In genomic region chr1:2268285-2269056, GRCh38 we compare ENCODE assay signal across 22 cellular contexts. TPM values are rescaled to one million over a fixed set of nuclear protein-coding genes. Genes with fewer than 3 reads are reported as not detected.
DNase-seq lines count a peak whose midpoint lies in the region; ATAC-seq and TF ChIP-seq lines count a peak whose summit lies in the region.
"Had no signal": no experiment of that assay in that cellular context is flagged by ENCODE, and none has a peak within 500 bp of the region (broad histone marks: within the 10 kb centered on the region; RNA-seq: fewer than 3 reads in every experiment).

No MANE protein-coding gene starts in this region.

- H3K4me1 Mint-ChIP-seq in activated CD4-positive, alpha-beta memory T cell treated with anti-CD3 and anti-CD28 coated beads for 36 hours (ENCODE audit: low read depth) = peaks cover 46% of the 10 kb centered on the region
- H3K4me1 Mint-ChIP-seq in activated CD4-positive, alpha-beta memory T cell treated with anti-CD3 and anti-CD28 coated beads, Interleukin-2, amount 10 ng/mL, durations not matched to agents 7 days and 5 days = peaks cover 16% of the 10 kb centered on the region
- H3K4me1 Mint-ChIP-seq in T-helper 17 cell = peaks cover 48% of the 10 kb centered on the region

- no peak overlapping the region for H4K8ac ChIP-seq in neuronal stem cell (ENCODE audit: low read depth, low read length)

- H2BK5ac ChIP-seq in neuronal stem cell (ENCODE audit: low read length) = peak overlapping the region; percentile 17

- no peak for TF ChIP-seq POLR2A in gastroesophageal sphincter (IDR thresholded peaks at IDR 0.05)

- peak overlapping the region; percentile 74 for H3K9ac ChIP-seq in neuronal stem cell (ENCODE audit: low read depth, low read length, poor library complexity)

- TF ChIP-seq EP300 in gastroesophageal sphincter (IDR thresholded peaks at IDR 0.05) = no peak

- peak overlapping the region; percentile 62 for H3K27ac Mint-ChIP-seq in activated CD4-positive, alpha-beta memory T cell treated with anti-CD3 and anti-CD28 coated beads for 36 hours
- no peak overlapping the region for H3K27ac Mint-ChIP-seq in activated CD4-positive, alpha-beta memory T cell treated with anti-CD3 and anti-CD28 coated beads, Interleukin-2, amount 10 ng/mL, durations not matched to agents 7 days and 5 days
- H3K27ac Mint-ChIP-seq in T-helper 17 cell = peak overlapping the region; percentile 53

- intact Hi-C loops in activated CD4-positive, alpha-beta memory T cell treated with anti-CD3 and anti-CD28 coated beads for 36 hours (cut with micrococcal nuclease) = no loop called here

- H3K23ac ChIP-seq in neuronal stem cell (ENCODE audit: low read depth, low read length, poor library complexity) = no peak overlapping the region

- peaks cover 37% of the 10 kb centered on the region for H3K79me1 ChIP-seq in neuronal stem cell (ENCODE audit: low read depth, low read length)

- peaks cover 2% of the 10 kb centered on the region for H3K36me3 Mint-ChIP-seq in activated CD4-positive, alpha-beta memory T cell treated with anti-CD3 and anti-CD28 coated beads for 36 hours
- H3K36me3 Mint-ChIP-seq in activated CD4-positive, alpha-beta memory T cell treated with anti-CD3 and anti-CD28 coated beads, Interleukin-2, amount 10 ng/mL, durations not matched to agents 7 days and 5 days (ENCODE audit: low read depth) = peaks cover 14% of the 10 kb centered on the region
- H3K36me3 Mint-ChIP-seq in T-helper 17 cell (ENCODE audit: low read depth) = peaks cover 3% of the 10 kb centered on the region
- H3K36me3 Mint-ChIP-seq: naive B cell had no signal

- no peaks in the 10 kb centered on the region for H3K36me3 ChIP-seq in gastroesophageal sphincter
- H3K36me3 ChIP-seq in neuronal stem cell (replicated peaks in 1 of 2; ENCODE audit: control insufficient read depth in 2 of 2, insufficient read depth in 2 of 2, low read length in 2 of 2) = peaks cover 1 to 2% of the 10 kb centered on the region in 2 donors
- H3K36me3 ChIP-seq: lower lobe of right lung, prostate gland had no signal

- peak overlapping the region; percentile 41 for H2BK120ac ChIP-seq in neuronal stem cell (ENCODE audit: low read depth, low read length)

- H3K4me3 Mint-ChIP-seq in activated CD4-positive, alpha-beta memory T cell treated with anti-CD3 and anti-CD28 coated beads for 36 hours = no peak overlapping the region
- H3K4me3 Mint-ChIP-seq in activated CD4-positive, alpha-beta memory T cell treated with anti-CD3 and anti-CD28 coated beads, Interleukin-2, amount 10 ng/mL, durations not matched to agents 7 days and 5 days = no peak overlapping the region
- H3K4me3 Mint-ChIP-seq in T-helper 17 cell = peak overlapping the region; percentile 56

- H3K27me3 ChIP-seq in gastroesophageal sphincter (no peaks in the 10 kb centered on the region), neuronal stem cell (ENCODE audit: control insufficient read depth in 3 of 3, insufficient read depth in 3 of 3, low read depth in 1 of 3, low read length in 3 of 3) (no peaks in the 10 kb centered on the region)
- H3K27me3 ChIP-seq: testis had no signal

- H2AFZ ChIP-seq in neuronal stem cell (ENCODE audit: low read length) = no peak overlapping the region

- peak overlapping the region; percentile 86 for H3K14ac ChIP-seq in neuronal stem cell (ENCODE audit: low read length)

- H3K4me3 ChIP-seq in gastroesophageal sphincter (no peak overlapping the region), neuronal stem cell (ENCODE audit: low read length in 2 of 2) (no peak overlapping the region)
- H3K4me3 ChIP-seq: lower lobe of right lung, prostate gland, testis had no signal

- DNase-seq in activated CD4-positive, alpha-beta memory T cell treated with anti-CD3 and anti-CD28 coated beads for 36 hours = no peak
- no peak for DNase-seq in activated CD4-positive, alpha-beta memory T cell treated with anti-CD3 and anti-CD28 coated beads, Interleukin-2, amount 10 ng/mL, durations not matched to agents 7 days and 5 days
- DNase-seq in T-helper 17 cell (no peak), neuronal stem cell (ENCODE audit: low spot score) (no peak), ecto neural progenitor cell (ENCODE audit: low spot score) (no peak), SK-N-DZ (ENCODE audit: low spot score) (no peak)
- DNase-seq: activated naive CD4-positive, alpha-beta T cell treated with anti-CD3 and anti-CD28 coated beads, Interleukin-2, amount 50 U/mL, for 16 hours; GDM1; lower lobe of right lung; naive B cell; NCI-H2081; NCI-H524; SHP77; small intestine; stimulated activated CD4-positive, alpha-beta T cell treated with anti-CD3 and anti-CD28 coated beads, Interleukin-4, amount 100 ng/mL, for 4 hours; T-helper 1 cell; testis had no signal

- peak; percentile 13 for ATAC-seq in T-helper 17 cell
- ATAC-seq in gastroesophageal sphincter = no peak
- ATAC-seq in HG02623 (IDR thresholded peaks at IDR 0.05; ENCODE audit: unreplicated experiment) = no peak
- ATAC-seq: esophagus mucosa, HCT116 had no signal

- CTCF ChIA-PET in activated CD4-positive, alpha-beta memory T cell treated with anti-CD3 and anti-CD28 coated beads for 36 hours (lab: Charles Lee) = no interaction called here
- CTCF ChIA-PET in activated CD4-positive, alpha-beta memory T cell treated with anti-CD3 and anti-CD28 coated beads, Interleukin-2, amount 10 ng/mL, durations not matched to agents 7 days and 5 days (lab: Charles Lee) = no interaction called here

- H2BK15ac ChIP-seq in neuronal stem cell (ENCODE audit: low read length) = peak overlapping the region; percentile 9

- H2BK12ac ChIP-seq in neuronal stem cell (ENCODE audit: low read length) = no peak overlapping the region

- no peaks in the 10 kb centered on the region for H3K9me3 Mint-ChIP-seq in activated CD4-positive, alpha-beta memory T cell treated with anti-CD3 and anti-CD28 coated beads for 36 hours
- H3K9me3 Mint-ChIP-seq in activated CD4-positive, alpha-beta memory T cell treated with anti-CD3 and anti-CD28 coated beads, Interleukin-2, amount 10 ng/mL, durations not matched to agents 7 days and 5 days = no peaks in the 10 kb centered on the region
- H3K9me3 Mint-ChIP-seq: naive B cell had no signal

- TF ChIP-seq CTCF in gastroesophageal sphincter (IDR thresholded peaks at IDR 0.05) = no peak

- H4K91ac ChIP-seq in neuronal stem cell (ENCODE audit: low read depth, low read length, poor library complexity) = no peak overlapping the region

- POLR2A ChIA-PET in activated CD4-positive, alpha-beta memory T cell treated with anti-CD3 and anti-CD28 coated beads for 36 hours (lab: Charles Lee) = no interaction called here
- POLR2A ChIA-PET in activated CD4-positive, alpha-beta memory T cell treated with anti-CD3 and anti-CD28 coated beads, Interleukin-2, amount 10 ng/mL, durations not matched to agents 7 days and 5 days (lab: Charles Lee) = no interaction called here

- no peaks in the 10 kb centered on the region for H3K27me3 Mint-ChIP-seq in activated CD4-positive, alpha-beta memory T cell treated with anti-CD3 and anti-CD28 coated beads for 36 hours
- H3K27me3 Mint-ChIP-seq in activated CD4-positive, alpha-beta memory T cell treated with anti-CD3 and anti-CD28 coated beads, Interleukin-2, amount 10 ng/mL, durations not matched to agents 7 days and 5 days = no peaks in the 10 kb centered on the region
- no peaks in the 10 kb centered on the region for H3K27me3 Mint-ChIP-seq in T-helper 17 cell
- H3K27me3 Mint-ChIP-seq: naive B cell had no signal

- no peak overlapping the region for H3K4ac ChIP-seq in neuronal stem cell (ENCODE audit: low read length)

- H3K27ac ChIP-seq in gastroesophageal sphincter (peak overlapping the region in 3 of 4 donors; percentile 20 to 41 (median 32)), neuronal stem cell (replicated peaks; ENCODE audit: low read length) (no peak overlapping the region)
- H3K27ac ChIP-seq: lower lobe of right lung, prostate gland, testis had no signal

- no peak overlapping the region for H3K4me2 ChIP-seq in neuronal stem cell (ENCODE audit: insufficient read depth, low read length, poor library complexity, severe bottlenecking)

- H2AK5ac ChIP-seq in neuronal stem cell (ENCODE audit: low read depth, low read length) = peak overlapping the region; percentile 69

- peaks cover 12 to 98% (median 77%) of the 10 kb centered on the region in 3 donors for H3K4me1 ChIP-seq in gastroesophageal sphincter
- peaks cover 35 to 49% of the 10 kb centered on the region in 2 donors for H3K4me1 ChIP-seq in neuronal stem cell (ENCODE audit: control insufficient read depth in 2 of 2, insufficient read depth in 1 of 2, low read depth in 1 of 2, low read length in 2 of 2)

- peak overlapping the region; percentile 84 for H3K18ac ChIP-seq in neuronal stem cell (ENCODE audit: low read length)

- no peaks in the 10 kb centered on the region for H3K9me3 ChIP-seq in T-helper 17 cell (ENCODE audit: control insufficient read depth, low read length, poor library complexity, severe bottlenecking)
- no peaks in the 10 kb centered on the region for H3K9me3 ChIP-seq in gastroesophageal sphincter
- no peaks in the 10 kb centered on the region for H3K9me3 ChIP-seq in neuronal stem cell (replicated peaks in 1 of 2; ENCODE audit: control insufficient read depth in 2 of 2, insufficient read depth in 1 of 2, low read depth in 1 of 2, low read length in 2 of 2)
- H3K9me3 ChIP-seq: lower lobe of right lung, prostate gland, testis had no signal

- WGBS in gastroesophageal sphincter (ENCODE audit: low coverage in 1 of 2), 2 donors = 33 to 49% methylated on average over 3 to 6 of the region's 14 CpGs
- WGBS in neuronal stem cell (ENCODE audit: extremely low coverage in 2 of 2, insufficient read length in 2 of 2, insufficient replicate concordance in 1 of 2), 2 donors = no CpG with 5 or more reads among the region's 14 CpGs

RNA-seq across cellular contexts. Expression of gene SKI, which starts 40.4 kb away (rescaled TPM):
- 10 to 100 TPM; 28.3 to 28.9 TPM for total RNA-seq in activated CD4-positive, alpha-beta memory T cell treated with anti-CD3 and anti-CD28 coated beads for 36 hours
- total RNA-seq in activated CD4-positive, alpha-beta memory T cell treated with anti-CD3 and anti-CD28 coated beads, Interleukin-2, amount 10 ng/mL, durations not matched to agents 7 days and 5 days = 10 to 100 TPM; 58.0 to 61.5 TPM
- total RNA-seq in T-helper 17 cell = 100 to 1,000 TPM; 183 to 215 TPM
- total RNA-seq in gastroesophageal sphincter = 100 to 1,000 TPM in 1 of 4 donors, 10 to 100 TPM in 3; 60.2 to 157 (median 79.0) TPM
- 37.5 TPM for polyA plus RNA-seq in neuronal stem cell (2013, experiment 1 of 2)
- 41.3 TPM for polyA plus RNA-seq in neuronal stem cell (2013, experiment 2 of 2)
- polyA plus RNA-seq in SK-N-DZ (2014; cell fraction: cytosol; rRNA removed) = 2.4 and 3.1 TPM in 2 replicates
- 1.2 and 7.3 TPM in 2 replicates for polyA plus RNA-seq in SK-N-DZ (2014; cell fraction: nucleus; rRNA removed)
